Comparison of ENCODE assay signal across 1 cellular context in genomic region chr3:138835177-138835757, GRCh38.
TF ChIP-seq lines count a peak whose summit lies in the region.

No MANE protein-coding gene starts in this region.

TF ChIP-seq in H1, 55 proteins besides CTCF, POLR2A, EP300 and RAD21:
- TF ChIP-seq SIX5 (IDR thresholded peaks at IDR 0.05; ENCODE audit: low read depth, low read length) (no peak), TEAD4 (IDR thresholded peaks at IDR 0.05; ENCODE audit: low read depth, low read length) (peak; percentile 17; the same call in 1 of the 2 replicates), SIN3A (conservative IDR thresholded peaks at IDR 0.05 in 1 of 2, IDR thresholded peaks at IDR 0.05 in 1 of 2; ENCODE audit: low read depth in 1 of 2, low read length in 2 of 2) (0 out of 4 replicates have a peak, but pooled peaks of 1 of the 2 experiments have one; percentile 59), HDAC2 (IDR thresholded peaks at IDR 0.05; ENCODE audit: borderline replicate concordance in 1 of 2, low read depth in 2 of 2, low read length in 2 of 2) (no peak)
TF ChIP-seq in H1: peak in this region for 2.
